In the genomic region with DNA sequence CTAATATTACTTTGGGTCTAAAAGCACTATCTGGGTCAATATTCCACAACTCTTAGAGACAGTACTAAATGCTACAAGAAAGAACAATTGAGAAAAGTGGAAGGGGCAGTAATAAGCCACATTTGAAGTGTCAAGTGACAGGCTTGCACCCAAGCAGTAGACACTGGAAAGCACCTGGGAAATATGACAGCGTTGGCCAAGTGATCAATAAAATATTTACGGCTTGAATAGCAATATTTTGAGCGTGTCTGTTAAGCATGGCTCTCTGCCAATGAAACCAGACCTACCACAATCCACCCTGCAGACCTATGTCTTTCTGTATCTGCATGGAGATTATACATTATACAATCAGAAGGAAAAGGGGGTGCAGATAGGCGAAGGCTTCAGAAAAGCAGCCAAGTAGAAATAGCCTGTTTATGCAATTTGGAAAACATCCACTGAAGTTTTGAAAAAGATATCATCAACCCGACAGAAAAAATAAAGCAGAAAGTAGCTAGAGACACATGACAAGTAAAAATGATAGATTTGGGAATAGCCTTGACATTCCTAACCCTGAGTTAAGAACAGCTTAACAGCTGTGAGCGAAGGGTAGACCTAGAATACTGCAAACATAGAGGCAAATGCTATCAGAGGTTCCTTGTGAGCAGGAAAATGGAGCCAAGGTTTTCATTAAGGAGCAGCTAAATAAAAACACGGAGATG, we compare ENCODE assay signal across 10 cellular contexts.
DNase-seq lines count a peak whose midpoint lies in the region; FAIRE-seq and TF ChIP-seq lines count a peak whose summit lies in the region.
"Had no signal": no experiment of that assay in that cellular context is flagged by ENCODE, and none has a peak within 500 bp of the region (broad histone marks: within the 10 kb centered on the region; RNA-seq: fewer than 3 reads in every experiment).

No MANE protein-coding gene starts in this region.

- POLR2A ChIA-PET in activated CD4-positive, alpha-beta T cell treated with anti-CD3 and anti-CD28 coated beads, Interleukin-2, amount 10 ng/mL, durations not matched to agents 7 days and 5 days (lab: Charles Lee), result interaction anchor here (1.2 to 1.5 kb wide), 2 partner anchors 9 to 12 kb away, joined by 3 to 9 read pairs; no protein-coding TSS in a partner anchor
- POLR2A ChIA-PET in activated CD4-positive, alpha-beta memory T cell treated with anti-CD3 and anti-CD28 coated beads for 36 hours (lab: Charles Lee), result interaction anchor here (0.9 to 22.3 kb wide), 13 partner anchors 11 to 227 kb away, joined by 3 to 600 read pairs (median 5); no protein-coding TSS in a partner anchor

- H3K9me3 ChIP-seq in kidney (ENCODE audit: control insufficient read depth in 1 of 2, low read length in 2 of 2), result no peaks in the 10 kb centered on the region
- H3K9me3 ChIP-seq in stomach, result no peaks in the 10 kb centered on the region

- no peaks in the 10 kb centered on the region for H3K9me3 Mint-ChIP-seq in activated CD4-positive, alpha-beta T cell treated with anti-CD3 and anti-CD28 coated beads, Interleukin-2, amount 10 ng/mL, durations not matched to agents 7 days and 5 days
- no peaks in the 10 kb centered on the region for H3K9me3 Mint-ChIP-seq in activated CD4-positive, alpha-beta memory T cell treated with anti-CD3 and anti-CD28 coated beads for 36 hours
- H3K9me3 Mint-ChIP-seq: nephron progenitor cell had no signal

- no peaks in the 10 kb centered on the region for H3K27me3 Mint-ChIP-seq in activated CD4-positive, alpha-beta T cell treated with anti-CD3 and anti-CD28 coated beads, Interleukin-2, amount 10 ng/mL, durations not matched to agents 7 days and 5 days
- H3K27me3 Mint-ChIP-seq in activated CD4-positive, alpha-beta memory T cell treated with anti-CD3 and anti-CD28 coated beads for 36 hours, result no peaks in the 10 kb centered on the region

- H3K36me3 Mint-ChIP-seq in activated CD4-positive, alpha-beta T cell treated with anti-CD3 and anti-CD28 coated beads, Interleukin-2, amount 10 ng/mL, durations not matched to agents 7 days and 5 days (ENCODE audit: low read depth), result peaks cover 97% of the 10 kb centered on the region
- H3K36me3 Mint-ChIP-seq in activated CD4-positive, alpha-beta memory T cell treated with anti-CD3 and anti-CD28 coated beads for 36 hours, result peaks cover 93% of the 10 kb centered on the region

- H3K4me3 ChIP-seq in kidney (ENCODE audit: low read length in 2 of 2), result peak overlapping the region; percentile 39 to 69
- peak overlapping the region in 3 of 4 donors; percentile 60 to 84 (median 77) for H3K4me3 ChIP-seq in stomach

- H3K27ac ChIP-seq in kidney (ENCODE audit: low read depth in 2 of 2, low read length in 2 of 2) (peak overlapping the region in 1 of 2 donors; percentile 38), stomach (peak overlapping the region in 4 of 5 donors; percentile 14 to 96 (median 92))

- 22 to 34% (median 28%) methylated on average over 7 of the region's 7 CpGs for WGBS in stomach, 5 donors

- CTCF ChIA-PET in activated CD4-positive, alpha-beta T cell treated with anti-CD3 and anti-CD28 coated beads, Interleukin-2, amount 10 ng/mL, durations not matched to agents 7 days and 5 days (lab: Charles Lee), result interaction anchor here (1.0 to 4.6 kb wide), 9 partner anchors 10 to 226 kb away, joined by 3 to 32 read pairs (median 3); no protein-coding TSS in a partner anchor
- CTCF ChIA-PET in activated CD4-positive, alpha-beta memory T cell treated with anti-CD3 and anti-CD28 coated beads for 36 hours (lab: Charles Lee), result interaction anchor here (0.5 to 20.7 kb wide), 9 partner anchors 11 to 344 kb away, joined by 3 to 264 read pairs (median 3); no protein-coding TSS in a partner anchor

- H3K4me1 Mint-ChIP-seq in activated CD4-positive, alpha-beta T cell treated with anti-CD3 and anti-CD28 coated beads, Interleukin-2, amount 10 ng/mL, durations not matched to agents 7 days and 5 days, result peaks cover 55% of the 10 kb centered on the region
- peaks cover 62% of the 10 kb centered on the region for H3K4me1 Mint-ChIP-seq in activated CD4-positive, alpha-beta memory T cell treated with anti-CD3 and anti-CD28 coated beads for 36 hours (ENCODE audit: low read depth)

- peak overlapping the region; percentile 93 for H3K27ac Mint-ChIP-seq in activated CD4-positive, alpha-beta T cell treated with anti-CD3 and anti-CD28 coated beads, Interleukin-2, amount 10 ng/mL, durations not matched to agents 7 days and 5 days
- peak overlapping the region; percentile 96 for H3K27ac Mint-ChIP-seq in activated CD4-positive, alpha-beta memory T cell treated with anti-CD3 and anti-CD28 coated beads for 36 hours
- H3K27ac Mint-ChIP-seq: nephron progenitor cell had no signal

- no peak for TF ChIP-seq POLR2A in stomach (IDR thresholded peaks at IDR 0.05)

- DNase-seq in activated CD4-positive, alpha-beta T cell treated with anti-CD3 and anti-CD28 coated beads, Interleukin-2, amount 10 ng/mL, durations not matched to agents 7 days and 5 days, result no peak
- DNase-seq in activated CD4-positive, alpha-beta T cell treated with anti-CD3 and anti-CD28 coated beads, Interleukin-2, amount 50 U/mL, for 4 hours, result no peak
- no peak for DNase-seq in activated CD4-positive, alpha-beta memory T cell treated with anti-CD3 and anti-CD28 coated beads for 36 hours
- DNase-seq in kidney (no peak), stomach (no peak), SHP77 treated with DMSO at 0.1 percent for 48 hours (lab: John Stamatoyannopoulos, UW) (no peak), DMS53 (lab: John Stamatoyannopoulos, UW) (no peak)
- DNase-seq in activated effector memory CD4-positive, alpha-beta T cell treated with anti-CD3 and anti-CD28 coated beads, Interleukin-2, amount 50 U/mL, for 16 hours, result no peak
- DNase-seq: NCI-H1436, nephron progenitor cell had no signal

- H3K9ac ChIP-seq in kidney (ENCODE audit: low read length in 2 of 2), result peak overlapping the region; percentile 3 to 29

- H3K4me3 Mint-ChIP-seq in activated CD4-positive, alpha-beta T cell treated with anti-CD3 and anti-CD28 coated beads, Interleukin-2, amount 10 ng/mL, durations not matched to agents 7 days and 5 days, result peak overlapping the region; percentile 96
- peak overlapping the region; percentile 97 for H3K4me3 Mint-ChIP-seq in activated CD4-positive, alpha-beta memory T cell treated with anti-CD3 and anti-CD28 coated beads for 36 hours
- H3K4me3 Mint-ChIP-seq: nephron progenitor cell had no signal

- no peaks in the 10 kb centered on the region for H3K27me3 ChIP-seq in stomach

- H3K4me1 ChIP-seq in kidney (ENCODE audit: control insufficient read depth in 1 of 2, insufficient read depth in 1 of 2, low read depth in 1 of 2, low read length in 2 of 2), result peaks cover 30 to 34% of the 10 kb centered on the region in 2 donors
- peaks cover 39 to 98% (median 74%) of the 10 kb centered on the region in 4 donors for H3K4me1 ChIP-seq in stomach

- TF ChIP-seq EP300 in stomach (IDR thresholded peaks at IDR 0.05), result no peak

- H3K36me3 ChIP-seq in kidney (ENCODE audit: control insufficient read depth in 1 of 2, insufficient read depth in 2 of 2, low read length in 2 of 2) (peaks cover 0 to 8% of the 10 kb centered on the region in 2 donors), stomach (peaks cover 0 to 10% (median 5%) of the 10 kb centered on the region in 4 donors)

- intact Hi-C loops in activated CD4-positive, alpha-beta memory T cell treated with anti-CD3 and anti-CD28 coated beads for 36 hours (cut with micrococcal nuclease), result loop anchor here (2.0 kb wide), 1 partner anchor 43 kb away; no protein-coding TSS in a partner anchor
- intact Hi-C loops in kidney (cut with DNase I) (no loop called here), stomach (cut with DNase I; ENCODE audit: low total_unique reads) (no loop called here)

- TF ChIP-seq CTCF in kidney (IDR thresholded peaks at IDR 0.05; ENCODE audit: borderline replicate concordance, extremely low read depth, insufficient read depth), result no peak
- no peak for TF ChIP-seq CTCF in stomach (IDR thresholded peaks at IDR 0.05)

- FAIRE-seq in kidney (lab: Jason Lieb, UNC), result no peak
